ENCODE assay signal across 8 cellular contexts in the genomic region with DNA sequence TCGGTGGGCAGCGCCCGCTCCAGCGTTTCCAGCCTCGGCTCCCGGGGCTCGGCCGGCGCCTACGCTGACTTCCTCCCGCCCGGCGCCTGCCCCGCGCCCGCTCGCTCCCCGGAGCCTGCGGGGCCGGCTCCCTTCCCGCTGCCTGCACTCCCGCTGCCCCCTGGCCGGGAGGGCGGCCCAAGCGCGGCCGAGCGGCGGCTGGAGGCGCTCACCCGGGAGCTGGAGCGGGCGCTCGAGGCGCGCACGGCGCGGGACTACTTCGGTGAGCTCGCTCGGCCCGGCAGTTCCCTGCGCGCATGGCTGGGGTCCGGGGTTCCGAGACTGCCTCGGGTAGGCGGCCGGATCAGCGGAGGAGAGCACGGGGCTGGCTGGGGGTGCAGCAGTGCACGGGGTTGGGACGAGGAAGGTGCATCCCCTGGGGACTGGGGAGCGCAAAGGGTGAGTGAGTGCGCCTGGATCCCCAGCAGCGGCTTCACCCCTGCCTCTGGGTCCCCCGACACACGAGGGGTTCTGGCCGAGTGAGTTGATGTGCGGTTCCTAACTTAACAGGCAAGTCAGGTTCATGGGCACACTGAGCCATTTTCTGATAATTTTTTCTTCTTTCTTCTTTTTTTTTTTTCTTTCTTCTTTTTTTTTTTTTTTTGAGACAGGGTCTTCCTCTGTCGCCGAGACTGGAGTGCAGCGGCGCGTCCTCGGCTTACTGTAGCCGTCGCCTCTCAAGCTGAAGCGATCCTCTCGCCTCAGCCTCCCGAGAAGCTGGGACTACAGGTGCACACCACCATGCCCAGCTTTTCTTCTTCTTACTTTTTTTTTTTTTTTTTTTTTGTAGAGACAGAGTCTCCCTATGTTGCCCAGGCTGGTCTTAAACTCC. TPM values are rescaled to one million over a fixed set of nuclear protein-coding genes. Genes with fewer than 3 reads are reported as not detected.
DNase-seq lines count a peak whose midpoint lies in the region; ATAC-seq and TF ChIP-seq lines count a peak whose summit lies in the region.

No MANE protein-coding gene starts in this region.

- no peak overlapping the region for H3K4me3 ChIP-seq in CD4-positive, alpha-beta memory T cell (ENCODE audit: low read length in 2 of 2)
- peak overlapping the region; percentile 97 for H3K4me3 ChIP-seq in RWPE2 (ENCODE audit: severe bottlenecking)
- peak overlapping the region; percentile 77 for H3K4me3 ChIP-seq in neural cell (ENCODE audit: low read length)

- CTCF ChIA-PET in CD4-positive, alpha-beta memory T cell (lab: Charles Lee; ENCODE audit: partially characterized antibody), result interaction anchor here (0.7 kb wide), 2 partner anchors 37 to 200 kb away, joined by 3 read pairs; no protein-coding TSS in a partner anchor

- DNase-seq in CD4-positive, alpha-beta memory T cell, result no peak
- peak; percentile 71 for DNase-seq in RWPE2 (ENCODE audit: low spot score)
- peak; percentile 38 for DNase-seq in fibroblast of gingiva (ENCODE audit: low read depth)
- no peak for DNase-seq in NCI-H226

- H3K9me2 ChIP-seq in neural cell (ENCODE audit: insufficient read depth, low read length), result no peaks in the 10 kb centered on the region

- H3K27ac Mint-ChIP-seq in CD4-positive, alpha-beta memory T cell, result no peak overlapping the region

- peaks cover 7% of the 10 kb centered on the region for H3F3A ChIP-seq in neural cell (ENCODE audit: insufficient read depth, low read length, poor library complexity, severe bottlenecking)

- peak overlapping the region; percentile 18 for H3K4me2 ChIP-seq in neural cell (ENCODE audit: low read length)

- peaks cover 6% of the 10 kb centered on the region for H3K79me2 ChIP-seq in neural cell (replicated peaks; ENCODE audit: insufficient read depth, low read length)

- H3K36me3 Mint-ChIP-seq in CD4-positive, alpha-beta memory T cell, result no peaks in the 10 kb centered on the region

- TF ChIP-seq RAD21 in neural cell (conservative IDR thresholded peaks at IDR 0.05), result no peak

- no peaks in the 10 kb centered on the region for H4K20me1 ChIP-seq in neural cell (ENCODE audit: insufficient read depth)

- H3K9me3 ChIP-seq in CD4-positive, alpha-beta memory T cell (ENCODE audit: control insufficient read depth in 1 of 2, low read length in 2 of 2), result no peaks in the 10 kb centered on the region
- H3K9me3 ChIP-seq in RWPE2 (ENCODE audit: severe bottlenecking), result no peaks in the 10 kb centered on the region
- no peaks in the 10 kb centered on the region for H3K9me3 ChIP-seq in neural cell (ENCODE audit: low read length)

- peaks cover 0 to 9% (median 4%) of the 10 kb centered on the region in 4 donors for H3K4me1 Mint-ChIP-seq in CD4-positive, alpha-beta memory T cell

- H3K9me3 Mint-ChIP-seq in CD4-positive, alpha-beta memory T cell, result peaks cover 0 to 2% (median 0%) of the 10 kb centered on the region in 8 donors

- H3K27ac ChIP-seq in CD4-positive, alpha-beta memory T cell (ENCODE audit: low read depth, low read length), result no peak overlapping the region
- H3K27ac ChIP-seq in RWPE2 (ENCODE audit: poor library complexity, severe bottlenecking) (peak overlapping the region; percentile 56), neural cell (ENCODE audit: low read length) (no peak overlapping the region)

- peaks cover 27 to 28% of the 10 kb centered on the region in 2 donors for H3K27me3 Mint-ChIP-seq in CD4-positive, alpha-beta memory T cell

- H3K27me3 ChIP-seq in CD4-positive, alpha-beta memory T cell (ENCODE audit: insufficient read depth, low read length), result no peaks in the 10 kb centered on the region
- H3K27me3 ChIP-seq in RWPE2 (ENCODE audit: insufficient read depth, poor library complexity, severe bottlenecking) (no peaks in the 10 kb centered on the region), neural cell (ENCODE audit: insufficient read depth, low read depth, low read length) (no peaks in the 10 kb centered on the region)

- H3K4me3 Mint-ChIP-seq in CD4-positive, alpha-beta memory T cell, result peak overlapping the region in 7 of 8 donors; percentile 35 to 74 (median 61)

- no peak for TF ChIP-seq EP300 in neural cell (conservative IDR thresholded peaks at IDR 0.05; ENCODE audit: poor library complexity, severe bottlenecking)

- intact Hi-C loops in CD4-positive, alpha-beta memory T cell (cut with micrococcal nuclease), result no loop called here

- H3K36me3 ChIP-seq in CD4-positive, alpha-beta memory T cell (ENCODE audit: insufficient read depth, low read length), result no peaks in the 10 kb centered on the region
- H3K36me3 ChIP-seq in RWPE2 (ENCODE audit: low read depth) (no peaks in the 10 kb centered on the region), neural cell (ENCODE audit: insufficient read depth, low read length) (no peaks in the 10 kb centered on the region)

- H3K4me1 ChIP-seq in CD4-positive, alpha-beta memory T cell (ENCODE audit: insufficient read depth, low read length), result no peaks in the 10 kb centered on the region
- no peaks in the 10 kb centered on the region for H3K4me1 ChIP-seq in RWPE2 (ENCODE audit: insufficient read depth, poor library complexity, severe bottlenecking)

- TF ChIP-seq CTCF in RWPE2 (IDR thresholded peaks at IDR 0.05; ENCODE audit: poor library complexity, severe bottlenecking) (no peak), neural cell (IDR thresholded peaks at IDR 0.05; ENCODE audit: poor library complexity, severe bottlenecking) (no peak)

- H2AFZ ChIP-seq in neural cell (ENCODE audit: low read depth, low read length), result no peak overlapping the region

- POLR2A ChIA-PET in CD4-positive, alpha-beta memory T cell (lab: Charles Lee; ENCODE audit: partially characterized antibody), result no interaction called here

- peak overlapping the region; percentile 62 for H3K9ac ChIP-seq in neural cell (ENCODE audit: low read length)

- ATAC-seq in RWPE2 (ENCODE audit: low read depth) (peak; percentile 32), GM21619 (IDR thresholded peaks at IDR 0.05; ENCODE audit: unreplicated experiment) (no peak), HG02763 (IDR thresholded peaks at IDR 0.05; ENCODE audit: unreplicated experiment) (no peak), GM21381 (IDR thresholded peaks at IDR 0.05; ENCODE audit: unreplicated experiment) (no peak)

TF ChIP-seq in neural cell, 6 proteins besides CTCF, POLR2A, EP300 and RAD21:
- TF ChIP-seq, protein P1, sequence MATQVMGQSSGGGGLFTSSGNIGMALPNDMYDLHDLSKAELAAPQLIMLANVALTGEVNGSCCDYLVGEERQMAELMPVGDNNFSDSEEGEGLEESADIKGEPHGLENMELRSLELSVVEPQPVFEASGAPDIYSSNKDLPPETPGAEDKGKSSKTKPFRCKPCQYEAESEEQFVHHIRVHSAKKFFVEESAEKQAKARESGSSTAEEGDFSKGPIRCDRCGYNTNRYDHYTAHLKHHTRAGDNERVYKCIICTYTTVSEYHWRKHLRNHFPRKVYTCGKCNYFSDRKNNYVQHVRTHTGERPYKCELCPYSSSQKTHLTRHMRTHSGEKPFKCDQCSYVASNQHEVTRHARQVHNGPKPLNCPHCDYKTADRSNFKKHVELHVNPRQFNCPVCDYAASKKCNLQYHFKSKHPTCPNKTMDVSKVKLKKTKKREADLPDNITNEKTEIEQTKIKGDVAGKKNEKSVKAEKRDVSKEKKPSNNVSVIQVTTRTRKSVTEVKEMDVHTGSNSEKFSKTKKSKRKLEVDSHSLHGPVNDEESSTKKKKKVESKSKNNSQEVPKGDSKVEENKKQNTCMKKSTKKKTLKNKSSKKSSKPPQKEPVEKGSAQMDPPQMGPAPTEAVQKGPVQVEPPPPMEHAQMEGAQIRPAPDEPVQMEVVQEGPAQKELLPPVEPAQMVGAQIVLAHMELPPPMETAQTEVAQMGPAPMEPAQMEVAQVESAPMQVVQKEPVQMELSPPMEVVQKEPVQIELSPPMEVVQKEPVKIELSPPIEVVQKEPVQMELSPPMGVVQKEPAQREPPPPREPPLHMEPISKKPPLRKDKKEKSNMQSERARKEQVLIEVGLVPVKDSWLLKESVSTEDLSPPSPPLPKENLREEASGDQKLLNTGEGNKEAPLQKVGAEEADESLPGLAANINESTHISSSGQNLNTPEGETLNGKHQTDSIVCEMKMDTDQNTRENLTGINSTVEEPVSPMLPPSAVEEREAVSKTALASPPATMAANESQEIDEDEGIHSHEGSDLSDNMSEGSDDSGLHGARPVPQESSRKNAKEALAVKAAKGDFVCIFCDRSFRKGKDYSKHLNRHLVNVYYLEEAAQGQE (IDR thresholded peaks at IDR 0.05; ENCODE audit: borderline replicate concordance), result no peak
- TF ChIP-seq TAF1 (IDR thresholded peaks at IDR 0.05; ENCODE audit: low read depth) (no peak), EZH2 (IDR thresholded peaks at IDR 0.05; ENCODE audit: borderline replicate concordance, insufficient read depth, low read length, poor library complexity, severe bottlenecking) (no peak), SMC3 (conservative IDR thresholded peaks at IDR 0.05; ENCODE audit: poor library complexity) (no peak), MXI1 (conservative IDR thresholded peaks at IDR 0.05; ENCODE audit: poor library complexity, severe bottlenecking) (peak; percentile 26), POLR2AphosphoS5 (IDR thresholded peaks at IDR 0.05) (no peak)
TF ChIP-seq in neural cell: peak in this region for 1.

RNA-seq across cellular contexts. Expression of gene WTIP, which starts 1.1 kb away (rescaled TPM):
- total RNA-seq in CD4-positive, alpha-beta memory T cell, result under 1 TPM; 0.23 to 0.39 TPM
- polyA plus RNA-seq in CD4-positive, alpha-beta memory T cell, result not detected
- 9.8 and 16.0 TPM in 2 replicates for polyA plus RNA-seq in neural cell
- polyA minus RNA-seq in neural cell, result 15.7 and 19.5 TPM in 2 replicates

RNA-seq across cellular contexts. Expression of gene UBA2, which starts 54.4 kb away (rescaled TPM):
- total RNA-seq in CD4-positive, alpha-beta memory T cell, result 10 to 100 TPM; 74.9 to 78.7 TPM
- 100 to 1,000 TPM; 102 to 108 TPM for polyA plus RNA-seq in CD4-positive, alpha-beta memory T cell
- polyA plus RNA-seq in neural cell, result 232 and 245 TPM in 2 replicates
- polyA minus RNA-seq in neural cell, result 198 and 202 TPM in 2 replicates

Comparison
In these comparisons a context has a peak if more than half of its experiments do, and no peak if none do; other contexts are left out.
1. DNase-seq: peak in RWPE2 (single experiment) and fibroblast of gingiva (single experiment); none in CD4-positive, alpha-beta memory T cell (0 of 5) and NCI-H226 (single experiment).
2. H3K4me3 ChIP-seq: peak in RWPE2 (single experiment) and neural cell (single experiment); none in CD4-positive, alpha-beta memory T cell (0 of 2).
3. RNA of gene WTIP, which starts 1.1 kb away (polyA plus RNA-seq): 9.8 to 16.0 TPM in neural cell; not detected in CD4-positive, alpha-beta memory T cell; every median in the first group is over 10 times any median in the second.